ENCODE assay signal across 8 cellular contexts in the genomic region with DNA sequence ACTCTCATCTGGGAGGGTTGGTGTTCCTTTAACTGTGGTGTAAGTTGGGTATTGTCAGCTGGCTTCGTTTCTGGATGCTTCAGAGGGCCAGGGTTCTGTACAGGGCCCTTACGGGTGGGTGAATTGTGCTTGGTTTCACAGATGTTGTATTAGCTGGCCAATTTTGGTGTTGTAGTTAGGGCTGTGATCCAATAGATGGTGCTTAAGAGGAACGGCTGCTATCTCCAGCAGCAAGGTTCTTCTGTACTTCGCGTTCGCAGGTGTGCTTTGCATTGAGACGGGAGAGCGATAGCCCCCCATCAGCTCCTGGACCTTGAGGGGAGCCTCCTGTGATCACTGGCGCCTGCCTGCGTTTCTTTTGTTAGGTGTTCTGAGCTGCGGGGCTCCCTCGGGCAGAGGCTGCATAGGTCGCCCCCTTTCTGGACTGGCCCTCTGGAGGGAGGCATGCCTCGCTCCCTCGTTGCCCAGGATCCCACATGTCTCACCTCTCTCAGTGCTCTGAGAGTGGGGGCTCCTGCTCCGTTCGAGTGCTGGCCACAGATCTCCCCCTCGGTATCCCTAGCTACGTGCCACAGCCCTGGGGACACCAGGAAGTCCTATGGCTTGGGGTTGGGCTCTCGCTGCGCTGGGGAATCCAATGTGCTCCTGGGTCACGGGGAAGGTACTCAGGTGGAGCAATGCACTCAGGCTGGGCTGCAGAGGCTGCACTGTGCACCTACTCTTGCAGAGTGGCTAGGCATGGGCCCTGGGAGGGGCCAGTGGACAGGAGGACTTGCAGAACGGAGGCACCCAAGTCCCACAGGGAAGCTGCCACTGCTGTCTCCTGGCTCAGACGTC. TPM values are rescaled to one million over a fixed set of nuclear protein-coding genes. Genes with fewer than 3 reads are reported as not detected.
DNase-seq lines count a peak whose midpoint lies in the region; ATAC-seq and TF ChIP-seq lines count a peak whose summit lies in the region.

No MANE protein-coding gene starts in this region.

- H3K9me3 ChIP-seq in RWPE2 (ENCODE audit: severe bottlenecking) (no peaks in the 10 kb centered on the region), left lung (no peaks in the 10 kb centered on the region), subcutaneous abdominal adipose tissue (ENCODE audit: control insufficient read depth in 5 of 5, low read length in 5 of 5) (no peaks in the 10 kb centered on the region)

- H3K9ac ChIP-seq in subcutaneous abdominal adipose tissue (ENCODE audit: low read length in 5 of 5) = peak overlapping the region in 3 of 5 donors; percentile 47 to 56 (median 48)

- no peaks in the 10 kb centered on the region for H3K4me1 ChIP-seq in RWPE2 (ENCODE audit: insufficient read depth, poor library complexity, severe bottlenecking)
- H3K4me1 ChIP-seq in left lung = peaks cover 0 to 25% of the 10 kb centered on the region in 2 donors
- peaks cover 0 to 31% (median 21%) of the 10 kb centered on the region in 5 donors for H3K4me1 ChIP-seq in subcutaneous abdominal adipose tissue (ENCODE audit: control insufficient read depth in 5 of 5, insufficient read depth in 5 of 5, low read length in 5 of 5)

- peaks cover 24% of the 10 kb centered on the region for H3K27me3 Mint-ChIP-seq in Calu3 (ENCODE audit: unreplicated experiment)
- H3K27me3 Mint-ChIP-seq in central memory CD8-positive, alpha-beta T cell = peaks cover 21% of the 10 kb centered on the region

- H3K4me3 ChIP-seq in RWPE2 (ENCODE audit: severe bottlenecking) (peak overlapping the region; percentile 24), left lung (peak overlapping the region in 1 of 2 donors; percentile 43), subcutaneous abdominal adipose tissue (ENCODE audit: low read depth in 1 of 5, low read length in 5 of 5) (peak overlapping the region; percentile 58 to 70 (median 59))

- TF ChIP-seq CTCF in Calu3 (IDR thresholded peaks at IDR 0.05; ENCODE audit: unreplicated experiment) (no peak), RWPE2 (IDR thresholded peaks at IDR 0.05; ENCODE audit: poor library complexity, severe bottlenecking) (no peak), left lung (IDR thresholded peaks at IDR 0.05) (no peak)

- H3K4me1 Mint-ChIP-seq in Calu3 (ENCODE audit: low read depth, unreplicated experiment) = peaks cover 25% of the 10 kb centered on the region
- peaks cover 32% of the 10 kb centered on the region for H3K4me1 Mint-ChIP-seq in central memory CD8-positive, alpha-beta T cell

- DNase-seq in Calu3 (peak; percentile 16), RWPE2 (ENCODE audit: low spot score) (no peak), left lung (no peak), EL (no peak)
- no peak for DNase-seq in central memory CD8-positive, alpha-beta T cell (ENCODE audit: low spot score in 2 of 2)

- no peaks in the 10 kb centered on the region for H3K27me3 ChIP-seq in RWPE2 (ENCODE audit: insufficient read depth, poor library complexity, severe bottlenecking)
- peaks cover 7 to 33% of the 10 kb centered on the region in 2 donors for H3K27me3 ChIP-seq in left lung
- H3K27me3 ChIP-seq in subcutaneous abdominal adipose tissue (ENCODE audit: control insufficient read depth in 5 of 5, insufficient read depth in 4 of 5, low read length in 5 of 5) = no peaks in the 10 kb centered on the region

- H3K4me3 Mint-ChIP-seq in Calu3 (ENCODE audit: low read depth, unreplicated experiment) = peak overlapping the region; percentile 62
- peak overlapping the region; percentile 82 for H3K4me3 Mint-ChIP-seq in central memory CD8-positive, alpha-beta T cell

- no peaks in the 10 kb centered on the region for H3K9me3 Mint-ChIP-seq in Calu3 (ENCODE audit: low read depth, unreplicated experiment)
- no peaks in the 10 kb centered on the region for H3K9me3 Mint-ChIP-seq in central memory CD8-positive, alpha-beta T cell

- H3K27ac Mint-ChIP-seq in Calu3 (ENCODE audit: unreplicated experiment) = peak overlapping the region; percentile 72
- H3K27ac Mint-ChIP-seq in central memory CD8-positive, alpha-beta T cell (ENCODE audit: low read depth) = peak overlapping the region; percentile 33

- H3K27ac ChIP-seq in RWPE2 (ENCODE audit: poor library complexity, severe bottlenecking) (no peak overlapping the region), left lung (peak overlapping the region in 1 of 2 donors; percentile 57), subcutaneous abdominal adipose tissue (ENCODE audit: low read depth, low read length) (no peak overlapping the region)

- H3K36me3 Mint-ChIP-seq in Calu3 (ENCODE audit: insufficient read depth, unreplicated experiment) = peaks cover 36% of the 10 kb centered on the region
- peaks cover 16% of the 10 kb centered on the region for H3K36me3 Mint-ChIP-seq in central memory CD8-positive, alpha-beta T cell (ENCODE audit: insufficient read depth)

- intact Hi-C loops in Calu3 (cut with micrococcal nuclease; ENCODE audit: unreplicated experiment) (loop anchor here (2.0 kb wide), 1 partner anchor 15 kb away; no protein-coding TSS in a partner anchor), left lung (cut with DNase I) (no loop called here)

- CTCF ChIA-PET in Calu3 (lab: Charles Lee) = no interaction called here

- ATAC-seq in GM19395 (IDR thresholded peaks at IDR 0.05; ENCODE audit: unreplicated experiment) = peak; percentile 44
- peak; percentile 41 for ATAC-seq in HG03520 (IDR thresholded peaks at IDR 0.05; ENCODE audit: unreplicated experiment)
- peak; percentile 9 for ATAC-seq in RWPE2 (ENCODE audit: low read depth)
- ATAC-seq in central memory CD8-positive, alpha-beta T cell (replicated peaks; ENCODE audit: extremely low read depth, poor library complexity, severe bottlenecking) = peak; percentile 81
- ATAC-seq in left lung = peak; percentile 2

- no TSS peak for BruUV-seq in Calu3 (replicated peaks; lab: Mats Ljungman, UMichigan)

- no peaks in the 10 kb centered on the region for H3K36me3 ChIP-seq in RWPE2 (ENCODE audit: low read depth)
- no peaks in the 10 kb centered on the region for H3K36me3 ChIP-seq in left lung
- no peaks in the 10 kb centered on the region for H3K36me3 ChIP-seq in subcutaneous abdominal adipose tissue (ENCODE audit: control insufficient read depth in 5 of 5, insufficient read depth in 5 of 5, low read length in 5 of 5)

RNA-seq across cellular contexts. Expression of a gene that starts 0.8 kb away (rescaled TPM):
- total RNA-seq in Calu3 (2022) (not detected in 2 replicates), left lung (not detected)

RNA-seq across cellular contexts. Expression of a gene that starts 58.7 kb away (rescaled TPM):
- total RNA-seq in Calu3 (2022) (38.5 and 39.9 TPM in 2 replicates), left lung (10 to 100 TPM in 1 of 2 donors, 1 to 10 TPM in 1; 8.1 to 20.6 TPM)

Comparison
In these comparisons a context has a peak if more than half of its experiments do, and no peak if none do; other contexts are left out.
1. ATAC-seq: peak in every context shown above with its lines; median percentile 81 in central memory CD8-positive, alpha-beta T cell; 44 in GM19395; 41 in HG03520; 9 in RWPE2; 2 in left lung.